In genomic region chr9:110125763-110126351, GRCh38 we compare ENCODE assay signal across 11 cellular contexts.
DNase-seq lines count a peak whose midpoint lies in the region; ATAC-seq, FAIRE-seq and TF ChIP-seq lines count a peak whose summit lies in the region.
"Had no signal": no experiment of that assay in that cellular context is flagged by ENCODE, and none has a peak within 500 bp of the region (broad histone marks: within the 10 kb centered on the region; RNA-seq: fewer than 3 reads in every experiment).

No MANE protein-coding gene starts in this region.

- H3K27me3 Mint-ChIP-seq in endothelial cell (ENCODE audit: unreplicated experiment) (peaks cover 18% of the 10 kb centered on the region), osteocyte (ENCODE audit: unreplicated experiment) (no peaks in the 10 kb centered on the region)

- H3K27ac ChIP-seq in BLaER1 = 0 out of 2 replicates have a peak overlapping the region, but pooled peaks have one; percentile 19

- DNase-seq in RCC 7860 (ENCODE audit: low spot score) (peak; percentile 18), endothelial cell (ENCODE audit: low spot score) (no peak), osteocyte (ENCODE audit: extremely low spot score, unreplicated experiment) (no peak), NOMO-1 (lab: John Stamatoyannopoulos, UW; ENCODE audit: unreplicated experiment in 2 of 2) (no peak), D721Med (ENCODE audit: insufficient read length, low spot score) (no peak), KG1 (lab: John Stamatoyannopoulos, UW) (no peak)
- DNase-seq: GF-D8, NCI-H2081 had no signal

- peak overlapping the region; percentile 98 for H3K27ac Mint-ChIP-seq in endothelial cell (ENCODE audit: unreplicated experiment)
- H3K27ac Mint-ChIP-seq in osteocyte (ENCODE audit: unreplicated experiment) = peak overlapping the region; percentile 99

- no peak overlapping the region for H3K9ac ChIP-seq in BLaER1

- TF ChIP-seq CTCF in endothelial cell (IDR thresholded peaks at IDR 0.05; ENCODE audit: unreplicated experiment) (no peak), osteocyte (IDR thresholded peaks at IDR 0.05) (no peak), D721Med (IDR thresholded peaks at IDR 0.05; ENCODE audit: insufficient read depth, missing control alignments) (no peak)

- no peak for FAIRE-seq in RCC 7860 (lab: Jason Lieb, UNC)
- no peak for FAIRE-seq in D721Med (lab: Jason Lieb, UNC)
- FAIRE-seq: keratinocyte had no signal

- peak overlapping the region; percentile 93 for H3K4me2 ChIP-seq in BLaER1

- H3K4me3 Mint-ChIP-seq in endothelial cell (ENCODE audit: unreplicated experiment) (peak overlapping the region; percentile 91), osteocyte (ENCODE audit: unreplicated experiment) (peak overlapping the region; percentile 76)

- H3K4me1 ChIP-seq in BLaER1 = peaks cover 71% of the 10 kb centered on the region

- H3K9me3 ChIP-seq in BLaER1 = no peaks in the 10 kb centered on the region

- no peak for ATAC-seq in HG03521 (IDR thresholded peaks at IDR 0.05; ENCODE audit: unreplicated experiment)

- H4K20me1 ChIP-seq in BLaER1 = peaks cover 10% of the 10 kb centered on the region

- H3K4me1 Mint-ChIP-seq in endothelial cell (ENCODE audit: unreplicated experiment) (peaks cover 94% of the 10 kb centered on the region), osteocyte (ENCODE audit: unreplicated experiment) (peaks cover 81% of the 10 kb centered on the region)

- peak overlapping the region; percentile 55 for H3K4me3 ChIP-seq in BLaER1

- H3K36me3 Mint-ChIP-seq in endothelial cell (ENCODE audit: low read depth, unreplicated experiment) (peaks cover 15% of the 10 kb centered on the region), osteocyte (ENCODE audit: unreplicated experiment) (no peaks in the 10 kb centered on the region)

- no peaks in the 10 kb centered on the region for H3K9me3 Mint-ChIP-seq in endothelial cell (ENCODE audit: unreplicated experiment)
- no peaks in the 10 kb centered on the region for H3K9me3 Mint-ChIP-seq in osteocyte (ENCODE audit: unreplicated experiment)

- H3K36me3 ChIP-seq in BLaER1 = no peaks in the 10 kb centered on the region

- peaks cover 49% of the 10 kb centered on the region for H3K27me3 ChIP-seq in BLaER1
